21 cellular contexts compared by ENCODE assay signal in the genomic region with DNA sequence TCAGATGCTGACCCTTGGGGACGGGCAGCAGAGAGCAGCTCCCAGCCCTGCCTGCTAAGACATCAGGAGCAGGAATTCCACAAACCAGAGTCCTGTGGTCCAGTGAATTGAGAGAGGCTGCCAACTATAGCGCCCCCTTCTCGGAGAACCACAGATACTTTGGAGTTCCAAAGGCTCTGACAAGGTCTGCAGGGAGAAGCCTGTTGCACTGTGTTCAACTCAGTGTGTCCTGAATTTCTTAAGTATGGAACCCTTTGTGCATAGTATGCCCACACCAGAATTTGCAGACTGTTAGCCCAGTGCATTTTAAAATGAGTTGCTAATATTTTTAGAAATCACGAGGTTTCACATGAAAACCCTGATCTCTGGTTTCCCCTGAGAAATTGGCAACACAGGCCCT.
"Had no signal": no experiment of that assay in that cellular context is flagged by ENCODE, and none has a peak within 500 bp of the region (broad histone marks: within the 10 kb centered on the region; RNA-seq: fewer than 3 reads in every experiment).

No MANE protein-coding gene starts in this region.

- H3K27ac ChIP-seq: coronary artery, esophagus muscularis mucosa, foreskin keratinocyte, gastroesophageal sphincter, heart left ventricle, hepatocyte, left lung, lower lobe of right lung had no signal

- H3K79me2 ChIP-seq: hepatocyte had no signal

- DNase-seq: dermis blood vessel endothelial cell; effector CD4-positive, alpha-beta T cell; effector memory CD4-positive, alpha-beta T cell; foreskin keratinocyte; left cardiac atrium; left lung; left ventricle myocardium superior; mesendoderm; midbrain had no signal

- H2AFZ ChIP-seq: hepatocyte had no signal

- H3K9me3 ChIP-seq: esophagus muscularis mucosa, gastroesophageal sphincter, heart left ventricle, left lung, lower lobe of right lung had no signal

- H3K27me3 ChIP-seq: dorsolateral prefrontal cortex, esophagus muscularis mucosa, foreskin keratinocyte, gastroesophageal sphincter, heart left ventricle, hepatocyte, left lung had no signal

- FAIRE-seq: colon, endothelial cell of umbilical vein, frontal cortex, islet of Langerhans, keratinocyte had no signal

- ATAC-seq: foreskin keratinocyte, gastroesophageal sphincter, heart left ventricle, left cardiac atrium, left lung, left ventricle myocardium superior, lower lobe of right lung had no signal

- H3K4me1 ChIP-seq: esophagus muscularis mucosa, foreskin keratinocyte, gastroesophageal sphincter, heart left ventricle, left lung, lower lobe of right lung had no signal

- H3K4me2 ChIP-seq: hepatocyte had no signal

- H3K4me3 ChIP-seq: coronary artery, dorsolateral prefrontal cortex, esophagus muscularis mucosa, gastroesophageal sphincter, heart left ventricle, hepatocyte, left lung, lower lobe of right lung had no signal
